In the genomic region with DNA sequence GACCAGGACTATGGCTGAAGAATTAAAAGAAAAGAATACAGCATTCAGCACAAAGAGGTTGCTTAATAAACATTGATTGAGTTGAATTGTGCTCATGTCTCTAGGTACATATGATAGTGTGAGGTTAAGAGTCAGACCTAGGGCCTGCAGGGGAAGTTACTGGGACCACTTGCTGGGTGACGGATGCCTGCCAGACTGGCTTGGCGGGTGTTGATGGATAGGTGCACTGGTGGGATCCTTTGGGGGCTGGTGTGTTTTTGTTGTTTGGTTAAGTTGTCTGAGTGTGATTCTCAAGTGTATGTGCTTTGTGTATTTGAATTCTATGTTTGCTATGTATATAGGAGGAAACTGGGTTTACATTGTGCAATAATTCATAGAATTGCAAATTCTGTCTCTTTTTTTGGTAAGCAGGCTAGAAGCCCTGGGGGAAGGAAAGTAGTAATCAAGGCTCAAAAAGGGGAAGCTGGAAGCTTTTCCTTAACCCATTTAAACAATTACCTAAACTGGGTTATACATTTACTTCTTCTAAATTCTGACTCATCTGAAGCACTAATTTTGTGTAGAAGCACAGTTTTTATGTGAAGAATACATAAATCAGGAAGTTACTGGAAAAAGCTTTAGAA, we compare ENCODE assay signal across 1 cellular context.
TF ChIP-seq lines count a peak whose summit lies in the region.

No MANE protein-coding gene starts in this region.

TF ChIP-seq in GM23338, 12 proteins besides CTCF, POLR2A, EP300 and RAD21:
- TF ChIP-seq NANOG (IDR thresholded peaks at IDR 0.05; ENCODE audit: borderline replicate concordance): no peak
- no peak for TF ChIP-seq EZH2phosphoT487 (IDR thresholded peaks at IDR 0.05; ENCODE audit: unreplicated experiment)
- no peak for TF ChIP-seq EZH2 (IDR thresholded peaks at IDR 0.05; ENCODE audit: low read depth, unreplicated experiment)
- TF ChIP-seq STAT1 (IDR thresholded peaks at IDR 0.05; ENCODE audit: unreplicated experiment): no peak
- TF ChIP-seq, protein P1, sequence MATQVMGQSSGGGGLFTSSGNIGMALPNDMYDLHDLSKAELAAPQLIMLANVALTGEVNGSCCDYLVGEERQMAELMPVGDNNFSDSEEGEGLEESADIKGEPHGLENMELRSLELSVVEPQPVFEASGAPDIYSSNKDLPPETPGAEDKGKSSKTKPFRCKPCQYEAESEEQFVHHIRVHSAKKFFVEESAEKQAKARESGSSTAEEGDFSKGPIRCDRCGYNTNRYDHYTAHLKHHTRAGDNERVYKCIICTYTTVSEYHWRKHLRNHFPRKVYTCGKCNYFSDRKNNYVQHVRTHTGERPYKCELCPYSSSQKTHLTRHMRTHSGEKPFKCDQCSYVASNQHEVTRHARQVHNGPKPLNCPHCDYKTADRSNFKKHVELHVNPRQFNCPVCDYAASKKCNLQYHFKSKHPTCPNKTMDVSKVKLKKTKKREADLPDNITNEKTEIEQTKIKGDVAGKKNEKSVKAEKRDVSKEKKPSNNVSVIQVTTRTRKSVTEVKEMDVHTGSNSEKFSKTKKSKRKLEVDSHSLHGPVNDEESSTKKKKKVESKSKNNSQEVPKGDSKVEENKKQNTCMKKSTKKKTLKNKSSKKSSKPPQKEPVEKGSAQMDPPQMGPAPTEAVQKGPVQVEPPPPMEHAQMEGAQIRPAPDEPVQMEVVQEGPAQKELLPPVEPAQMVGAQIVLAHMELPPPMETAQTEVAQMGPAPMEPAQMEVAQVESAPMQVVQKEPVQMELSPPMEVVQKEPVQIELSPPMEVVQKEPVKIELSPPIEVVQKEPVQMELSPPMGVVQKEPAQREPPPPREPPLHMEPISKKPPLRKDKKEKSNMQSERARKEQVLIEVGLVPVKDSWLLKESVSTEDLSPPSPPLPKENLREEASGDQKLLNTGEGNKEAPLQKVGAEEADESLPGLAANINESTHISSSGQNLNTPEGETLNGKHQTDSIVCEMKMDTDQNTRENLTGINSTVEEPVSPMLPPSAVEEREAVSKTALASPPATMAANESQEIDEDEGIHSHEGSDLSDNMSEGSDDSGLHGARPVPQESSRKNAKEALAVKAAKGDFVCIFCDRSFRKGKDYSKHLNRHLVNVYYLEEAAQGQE (IDR thresholded peaks at IDR 0.05; ENCODE audit: unreplicated experiment): no peak
- TF ChIP-seq CREB1 (CRISPR knock-in tag; IDR thresholded peaks at IDR 0.05; ENCODE audit: low read depth): no peak
- no peak for TF ChIP-seq JUNB (IDR thresholded peaks at IDR 0.05; ENCODE audit: unreplicated experiment)
- TF ChIP-seq, protein P2, sequence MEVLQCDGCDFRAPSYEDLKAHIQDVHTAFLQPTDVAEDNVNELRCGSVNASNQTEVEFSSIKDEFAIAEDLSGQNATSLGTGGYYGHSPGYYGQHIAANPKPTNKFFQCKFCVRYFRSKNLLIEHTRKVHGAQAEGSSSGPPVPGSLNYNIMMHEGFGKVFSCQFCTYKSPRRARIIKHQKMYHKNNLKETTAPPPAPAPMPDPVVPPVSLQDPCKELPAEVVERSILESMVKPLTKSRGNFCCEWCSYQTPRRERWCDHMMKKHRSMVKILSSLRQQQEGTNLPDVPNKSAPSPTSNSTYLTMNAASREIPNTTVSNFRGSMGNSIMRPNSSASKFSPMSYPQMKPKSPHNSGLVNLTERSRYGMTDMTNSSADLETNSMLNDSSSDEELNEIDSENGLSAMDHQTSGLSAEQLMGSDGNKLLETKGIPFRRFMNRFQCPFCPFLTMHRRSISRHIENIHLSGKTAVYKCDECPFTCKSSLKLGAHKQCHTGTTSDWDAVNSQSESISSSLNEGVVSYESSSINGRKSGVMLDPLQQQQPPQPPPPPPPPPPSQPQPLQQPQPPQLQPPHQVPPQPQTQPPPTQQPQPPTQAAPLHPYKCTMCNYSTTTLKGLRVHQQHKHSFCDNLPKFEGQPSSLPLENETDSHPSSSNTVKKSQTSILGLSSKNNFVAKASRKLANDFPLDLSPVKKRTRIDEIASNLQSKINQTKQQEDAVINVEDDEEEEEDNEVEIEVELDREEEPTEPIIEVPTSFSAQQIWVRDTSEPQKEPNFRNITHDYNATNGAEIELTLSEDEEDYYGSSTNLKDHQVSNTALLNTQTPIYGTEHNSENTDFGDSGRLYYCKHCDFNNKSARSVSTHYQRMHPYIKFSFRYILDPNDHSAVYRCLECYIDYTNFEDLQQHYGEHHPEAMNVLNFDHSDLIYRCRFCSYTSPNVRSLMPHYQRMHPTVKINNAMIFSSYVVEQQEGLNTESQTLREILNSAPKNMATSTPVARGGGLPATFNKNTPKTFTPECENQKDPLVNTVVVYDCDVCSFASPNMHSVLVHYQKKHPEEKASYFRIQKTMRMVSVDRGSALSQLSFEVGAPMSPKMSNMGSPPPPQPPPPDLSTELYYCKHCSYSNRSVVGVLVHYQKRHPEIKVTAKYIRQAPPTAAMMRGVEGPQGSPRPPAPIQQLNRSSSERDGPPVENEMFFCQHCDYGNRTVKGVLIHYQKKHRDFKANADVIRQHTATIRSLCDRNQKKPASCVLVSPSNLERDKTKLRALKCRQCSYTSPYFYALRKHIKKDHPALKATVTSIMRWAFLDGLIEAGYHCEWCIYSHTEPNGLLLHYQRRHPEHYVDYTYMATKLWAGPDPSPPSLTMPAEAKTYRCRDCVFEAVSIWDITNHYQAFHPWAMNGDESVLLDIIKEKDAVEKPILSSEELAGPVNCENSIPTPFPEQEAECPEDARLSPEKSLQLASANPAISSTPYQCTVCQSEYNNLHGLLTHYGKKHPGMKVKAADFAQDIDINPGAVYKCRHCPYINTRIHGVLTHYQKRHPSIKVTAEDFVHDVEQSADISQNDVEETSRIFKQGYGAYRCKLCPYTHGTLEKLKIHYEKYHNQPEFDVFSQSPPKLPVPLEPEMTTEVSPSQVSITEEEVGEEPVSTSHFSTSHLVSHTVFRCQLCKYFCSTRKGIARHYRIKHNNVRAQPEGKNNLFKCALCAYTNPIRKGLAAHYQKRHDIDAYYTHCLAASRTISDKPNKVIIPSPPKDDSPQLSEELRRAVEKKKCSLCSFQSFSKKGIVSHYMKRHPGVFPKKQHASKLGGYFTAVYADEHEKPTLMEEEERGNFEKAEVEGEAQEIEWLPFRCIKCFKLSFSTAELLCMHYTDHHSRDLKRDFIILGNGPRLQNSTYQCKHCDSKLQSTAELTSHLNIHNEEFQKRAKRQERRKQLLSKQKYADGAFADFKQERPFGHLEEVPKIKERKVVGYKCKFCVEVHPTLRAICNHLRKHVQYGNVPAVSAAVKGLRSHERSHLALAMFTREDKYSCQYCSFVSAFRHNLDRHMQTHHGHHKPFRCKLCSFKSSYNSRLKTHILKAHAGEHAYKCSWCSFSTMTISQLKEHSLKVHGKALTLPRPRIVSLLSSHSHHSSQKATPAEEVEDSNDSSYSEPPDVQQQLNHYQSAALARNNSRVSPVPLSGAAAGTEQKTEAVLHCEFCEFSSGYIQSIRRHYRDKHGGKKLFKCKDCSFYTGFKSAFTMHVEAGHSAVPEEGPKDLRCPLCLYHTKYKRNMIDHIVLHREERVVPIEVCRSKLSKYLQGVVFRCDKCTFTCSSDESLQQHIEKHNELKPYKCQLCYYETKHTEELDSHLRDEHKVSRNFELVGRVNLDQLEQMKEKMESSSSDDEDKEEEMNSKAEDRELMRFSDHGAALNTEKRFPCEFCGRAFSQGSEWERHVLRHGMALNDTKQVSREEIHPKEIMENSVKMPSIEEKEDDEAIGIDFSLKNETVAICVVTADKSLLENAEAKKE (CRISPR knock-in tag; IDR thresholded peaks at IDR 0.05): no peak
- TF ChIP-seq ZNF114 (CRISPR knock-in tag; IDR thresholded peaks at IDR 0.05): no peak
